Comparison of ENCODE assay signal across 1 cellular context in genomic region chr12:132427999-132428871, GRCh38.
A peak's percentile ranks its signal among the peaks of the same experiment; 100 is the strongest.
TF ChIP-seq lines count a peak whose summit lies in the region.

No MANE protein-coding gene starts in this region.

TF ChIP-seq in HepG2, 621 proteins besides CTCF, POLR2A, EP300 and RAD21 (continued from another document and continues in another):
- TF ChIP-seq, protein P1, sequence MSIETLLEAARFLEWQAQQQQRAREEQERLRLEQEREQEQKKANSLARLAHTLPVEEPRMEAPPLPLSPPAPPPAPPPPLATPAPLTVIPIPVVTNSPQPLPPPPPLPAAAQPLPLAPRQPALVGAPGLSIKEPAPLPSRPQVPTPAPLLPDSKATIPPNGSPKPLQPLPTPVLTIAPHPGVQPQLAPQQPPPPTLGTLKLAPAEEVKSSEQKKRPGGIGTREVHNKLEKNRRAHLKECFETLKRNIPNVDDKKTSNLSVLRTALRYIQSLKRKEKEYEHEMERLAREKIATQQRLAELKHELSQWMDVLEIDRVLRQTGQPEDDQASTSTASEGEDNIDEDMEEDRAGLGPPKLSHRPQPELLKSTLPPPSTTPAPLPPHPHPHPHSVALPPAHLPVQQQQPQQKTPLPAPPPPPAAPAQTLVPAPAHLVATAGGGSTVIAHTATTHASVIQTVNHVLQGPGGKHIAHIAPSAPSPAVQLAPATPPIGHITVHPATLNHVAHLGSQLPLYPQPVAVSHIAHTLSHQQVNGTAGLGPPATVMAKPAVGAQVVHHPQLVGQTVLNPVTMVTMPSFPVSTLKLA (IDR thresholded peaks at IDR 0.05), result no peak
- TF ChIP-seq ZNF747 (CRISPR knock-in tag; IDR thresholded peaks at IDR 0.05; ENCODE audit: borderline replicate concordance), result no peak
- TF ChIP-seq, protein P2, sequence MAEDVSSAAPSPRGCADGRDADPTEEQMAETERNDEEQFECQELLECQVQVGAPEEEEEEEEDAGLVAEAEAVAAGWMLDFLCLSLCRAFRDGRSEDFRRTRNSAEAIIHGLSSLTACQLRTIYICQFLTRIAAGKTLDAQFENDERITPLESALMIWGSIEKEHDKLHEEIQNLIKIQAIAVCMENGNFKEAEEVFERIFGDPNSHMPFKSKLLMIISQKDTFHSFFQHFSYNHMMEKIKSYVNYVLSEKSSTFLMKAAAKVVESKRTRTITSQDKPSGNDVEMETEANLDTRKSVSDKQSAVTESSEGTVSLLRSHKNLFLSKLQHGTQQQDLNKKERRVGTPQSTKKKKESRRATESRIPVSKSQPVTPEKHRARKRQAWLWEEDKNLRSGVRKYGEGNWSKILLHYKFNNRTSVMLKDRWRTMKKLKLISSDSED (CRISPR knock-in tag; IDR thresholded peaks at IDR 0.05), result no peak
- TF ChIP-seq STAG1 (CRISPR knock-in tag; IDR thresholded peaks at IDR 0.05), result peak; percentile 24; the same call in 1 of the 2 replicates
- TF ChIP-seq TCF7L2 (IDR thresholded peaks at IDR 0.05; ENCODE audit: low read depth, low read length), result no peak
- no peak for TF ChIP-seq ZNF597 (CRISPR knock-in tag; IDR thresholded peaks at IDR 0.05)
- TF ChIP-seq PHF20 (CRISPR knock-in tag; IDR thresholded peaks at IDR 0.05), result no peak
- TF ChIP-seq ZNF260 (CRISPR knock-in tag; IDR thresholded peaks at IDR 0.05; ENCODE audit: borderline replicate concordance, low read depth), result no peak
- TF ChIP-seq, protein P3, sequence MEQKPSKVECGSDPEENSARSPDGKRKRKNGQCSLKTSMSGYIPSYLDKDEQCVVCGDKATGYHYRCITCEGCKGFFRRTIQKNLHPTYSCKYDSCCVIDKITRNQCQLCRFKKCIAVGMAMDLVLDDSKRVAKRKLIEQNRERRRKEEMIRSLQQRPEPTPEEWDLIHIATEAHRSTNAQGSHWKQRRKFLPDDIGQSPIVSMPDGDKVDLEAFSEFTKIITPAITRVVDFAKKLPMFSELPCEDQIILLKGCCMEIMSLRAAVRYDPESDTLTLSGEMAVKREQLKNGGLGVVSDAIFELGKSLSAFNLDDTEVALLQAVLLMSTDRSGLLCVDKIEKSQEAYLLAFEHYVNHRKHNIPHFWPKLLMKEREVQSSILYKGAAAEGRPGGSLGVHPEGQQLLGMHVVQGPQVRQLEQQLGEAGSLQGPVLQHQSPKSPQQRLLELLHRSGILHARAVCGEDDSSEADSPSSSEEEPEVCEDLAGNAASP (CRISPR knock-in tag; IDR thresholded peaks at IDR 0.05; ENCODE audit: borderline replicate concordance), result 0 out of 2 replicates have a peak, but pooled peaks have one; percentile 11
- TF ChIP-seq, protein P4, sequence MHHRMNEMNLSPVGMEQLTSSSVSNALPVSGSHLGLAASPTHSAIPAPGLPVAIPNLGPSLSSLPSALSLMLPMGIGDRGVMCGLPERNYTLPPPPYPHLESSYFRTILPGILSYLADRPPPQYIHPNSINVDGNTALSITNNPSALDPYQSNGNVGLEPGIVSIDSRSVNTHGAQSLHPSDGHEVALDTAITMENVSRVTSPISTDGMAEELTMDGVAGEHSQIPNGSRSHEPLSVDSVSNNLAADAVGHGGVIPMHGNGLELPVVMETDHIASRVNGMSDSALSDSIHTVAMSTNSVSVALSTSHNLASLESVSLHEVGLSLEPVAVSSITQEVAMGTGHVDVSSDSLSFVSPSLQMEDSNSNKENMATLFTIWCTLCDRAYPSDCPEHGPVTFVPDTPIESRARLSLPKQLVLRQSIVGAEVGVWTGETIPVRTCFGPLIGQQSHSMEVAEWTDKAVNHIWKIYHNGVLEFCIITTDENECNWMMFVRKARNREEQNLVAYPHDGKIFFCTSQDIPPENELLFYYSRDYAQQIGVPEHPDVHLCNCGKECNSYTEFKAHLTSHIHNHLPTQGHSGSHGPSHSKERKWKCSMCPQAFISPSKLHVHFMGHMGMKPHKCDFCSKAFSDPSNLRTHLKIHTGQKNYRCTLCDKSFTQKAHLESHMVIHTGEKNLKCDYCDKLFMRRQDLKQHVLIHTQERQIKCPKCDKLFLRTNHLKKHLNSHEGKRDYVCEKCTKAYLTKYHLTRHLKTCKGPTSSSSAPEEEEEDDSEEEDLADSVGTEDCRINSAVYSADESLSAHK (CRISPR knock-in tag; IDR thresholded peaks at IDR 0.05; ENCODE audit: borderline replicate concordance), result no peak
- TF ChIP-seq ZNF891 (CRISPR knock-in tag; IDR thresholded peaks at IDR 0.05), result no peak
- no peak for TF ChIP-seq RFX5 (IDR thresholded peaks at IDR 0.05; ENCODE audit: low read depth, low read length)
- no peak for TF ChIP-seq ZNF780A (CRISPR knock-in tag; IDR thresholded peaks at IDR 0.05)
- no peak for TF ChIP-seq ZSCAN25 (CRISPR knock-in tag; IDR thresholded peaks at IDR 0.05)
- TF ChIP-seq ZHX2 (IDR thresholded peaks at IDR 0.05; ENCODE audit: low read depth), result no peak
- no peak for TF ChIP-seq ZHX2 (CRISPR knock-in tag; IDR thresholded peaks at IDR 0.05; ENCODE audit: borderline replicate concordance)
- TF ChIP-seq, protein P5, sequence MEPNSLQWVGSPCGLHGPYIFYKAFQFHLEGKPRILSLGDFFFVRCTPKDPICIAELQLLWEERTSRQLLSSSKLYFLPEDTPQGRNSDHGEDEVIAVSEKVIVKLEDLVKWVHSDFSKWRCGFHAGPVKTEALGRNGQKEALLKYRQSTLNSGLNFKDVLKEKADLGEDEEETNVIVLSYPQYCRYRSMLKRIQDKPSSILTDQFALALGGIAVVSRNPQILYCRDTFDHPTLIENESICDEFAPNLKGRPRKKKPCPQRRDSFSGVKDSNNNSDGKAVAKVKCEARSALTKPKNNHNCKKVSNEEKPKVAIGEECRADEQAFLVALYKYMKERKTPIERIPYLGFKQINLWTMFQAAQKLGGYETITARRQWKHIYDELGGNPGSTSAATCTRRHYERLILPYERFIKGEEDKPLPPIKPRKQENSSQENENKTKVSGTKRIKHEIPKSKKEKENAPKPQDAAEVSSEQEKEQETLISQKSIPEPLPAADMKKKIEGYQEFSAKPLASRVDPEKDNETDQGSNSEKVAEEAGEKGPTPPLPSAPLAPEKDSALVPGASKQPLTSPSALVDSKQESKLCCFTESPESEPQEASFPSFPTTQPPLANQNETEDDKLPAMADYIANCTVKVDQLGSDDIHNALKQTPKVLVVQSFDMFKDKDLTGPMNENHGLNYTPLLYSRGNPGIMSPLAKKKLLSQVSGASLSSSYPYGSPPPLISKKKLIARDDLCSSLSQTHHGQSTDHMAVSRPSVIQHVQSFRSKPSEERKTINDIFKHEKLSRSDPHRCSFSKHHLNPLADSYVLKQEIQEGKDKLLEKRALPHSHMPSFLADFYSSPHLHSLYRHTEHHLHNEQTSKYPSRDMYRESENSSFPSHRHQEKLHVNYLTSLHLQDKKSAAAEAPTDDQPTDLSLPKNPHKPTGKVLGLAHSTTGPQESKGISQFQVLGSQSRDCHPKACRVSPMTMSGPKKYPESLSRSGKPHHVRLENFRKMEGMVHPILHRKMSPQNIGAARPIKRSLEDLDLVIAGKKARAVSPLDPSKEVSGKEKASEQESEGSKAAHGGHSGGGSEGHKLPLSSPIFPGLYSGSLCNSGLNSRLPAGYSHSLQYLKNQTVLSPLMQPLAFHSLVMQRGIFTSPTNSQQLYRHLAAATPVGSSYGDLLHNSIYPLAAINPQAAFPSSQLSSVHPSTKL (CRISPR knock-in tag; IDR thresholded peaks at IDR 0.05), result no peak
- TF ChIP-seq ZNF558 (CRISPR knock-in tag; IDR thresholded peaks at IDR 0.05; ENCODE audit: borderline replicate concordance), result 0 out of 2 replicates have a peak, but pooled peaks have one; percentile 10
- TF ChIP-seq ASH2L (IDR thresholded peaks at IDR 0.05; ENCODE audit: insufficient read length, low read depth, low read length), result no peak
- TF ChIP-seq DRAP1 (CRISPR knock-in tag; IDR thresholded peaks at IDR 0.05), result no peak
- no peak; the same call in 1 of the 2 replicates for TF ChIP-seq NR2F6 (IDR thresholded peaks at IDR 0.05)
- peak; percentile 4; the same call in 1 of the 2 replicates for TF ChIP-seq NR2F6 (CRISPR knock-in tag; IDR thresholded peaks at IDR 0.05)
- TF ChIP-seq ZNF530 (CRISPR knock-in tag; IDR thresholded peaks at IDR 0.05; ENCODE audit: low read depth), result no peak
- TF ChIP-seq, protein P6, sequence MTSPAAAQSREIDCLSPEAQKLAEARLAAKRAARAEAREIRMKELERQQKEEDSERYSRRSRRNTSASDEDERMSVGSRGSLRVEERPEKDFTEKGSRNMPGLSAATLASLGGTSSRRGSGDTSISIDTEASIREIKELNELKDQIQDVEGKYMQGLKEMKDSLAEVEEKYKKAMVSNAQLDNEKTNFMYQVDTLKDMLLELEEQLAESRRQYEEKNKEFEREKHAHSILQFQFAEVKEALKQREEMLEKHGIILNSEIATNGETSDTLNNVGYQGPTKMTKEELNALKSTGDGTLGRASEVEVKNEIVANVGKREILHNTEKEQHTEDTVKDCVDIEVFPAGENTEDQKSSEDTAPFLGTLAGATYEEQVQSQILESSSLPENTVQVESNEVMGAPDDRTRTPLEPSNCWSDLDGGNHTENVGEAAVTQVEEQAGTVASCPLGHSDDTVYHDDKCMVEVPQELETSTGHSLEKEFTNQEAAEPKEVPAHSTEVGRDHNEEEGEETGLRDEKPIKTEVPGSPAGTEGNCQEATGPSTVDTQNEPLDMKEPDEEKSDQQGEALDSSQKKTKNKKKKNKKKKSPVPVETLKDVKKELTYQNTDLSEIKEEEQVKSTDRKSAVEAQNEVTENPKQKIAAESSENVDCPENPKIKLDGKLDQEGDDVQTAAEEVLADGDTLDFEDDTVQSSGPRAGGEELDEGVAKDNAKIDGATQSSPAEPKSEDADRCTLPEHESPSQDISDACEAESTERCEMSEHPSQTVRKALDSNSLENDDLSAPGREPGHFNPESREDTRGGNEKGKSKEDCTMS (CRISPR knock-in tag; conservative IDR thresholded peaks at IDR 0.05), result no peak
- peak; percentile 26; the same call in 1 of the 2 replicates for TF ChIP-seq HOXA3 (CRISPR knock-in tag; IDR thresholded peaks at IDR 0.05)
- 0 out of 2 replicates have a peak, but pooled peaks have one; percentile 45 for TF ChIP-seq SIN3A (IDR thresholded peaks at IDR 0.05; ENCODE audit: borderline replicate concordance, low read depth, low read length)
- TF ChIP-seq SMARCC2 (IDR thresholded peaks at IDR 0.05), result no peak
- no peak for TF ChIP-seq NFKB2 (CRISPR knock-in tag; IDR thresholded peaks at IDR 0.05; ENCODE audit: borderline replicate concordance)
- TF ChIP-seq DMAP1 (CRISPR knock-in tag; IDR thresholded peaks at IDR 0.05), result no peak
- TF ChIP-seq HNF4A (CRISPR knock-in tag; IDR thresholded peaks at IDR 0.05), result no peak
- TF ChIP-seq HDAC6 (IDR thresholded peaks at IDR 0.05; ENCODE audit: low read depth, low read length), result no peak
- peak; percentile 9 for TF ChIP-seq KDM5B (CRISPR knock-in tag; IDR thresholded peaks at IDR 0.05; ENCODE audit: borderline replicate concordance)
- no peak for TF ChIP-seq POLR2AphosphoS5 (IDR thresholded peaks at IDR 0.05; ENCODE audit: low read depth, low read length)
- no peak for TF ChIP-seq IRF2 (CRISPR knock-in tag; IDR thresholded peaks at IDR 0.05)
- no peak for TF ChIP-seq ZNF639 (CRISPR knock-in tag; conservative IDR thresholded peaks at IDR 0.05)
- no peak for TF ChIP-seq ADNP (CRISPR knock-in tag; IDR thresholded peaks at IDR 0.05)
- TF ChIP-seq ZNF543 (CRISPR knock-in tag; IDR thresholded peaks at IDR 0.05), result no peak
- no peak for TF ChIP-seq FOXA1 (IDR thresholded peaks at IDR 0.05)
- TF ChIP-seq FOXA1 (CRISPR knock-in tag; IDR thresholded peaks at IDR 0.05), result peak; percentile 15; the same call in 1 of the 2 replicates
